Comparison of ENCODE assay signal across 1 cellular context in the genomic region with DNA sequence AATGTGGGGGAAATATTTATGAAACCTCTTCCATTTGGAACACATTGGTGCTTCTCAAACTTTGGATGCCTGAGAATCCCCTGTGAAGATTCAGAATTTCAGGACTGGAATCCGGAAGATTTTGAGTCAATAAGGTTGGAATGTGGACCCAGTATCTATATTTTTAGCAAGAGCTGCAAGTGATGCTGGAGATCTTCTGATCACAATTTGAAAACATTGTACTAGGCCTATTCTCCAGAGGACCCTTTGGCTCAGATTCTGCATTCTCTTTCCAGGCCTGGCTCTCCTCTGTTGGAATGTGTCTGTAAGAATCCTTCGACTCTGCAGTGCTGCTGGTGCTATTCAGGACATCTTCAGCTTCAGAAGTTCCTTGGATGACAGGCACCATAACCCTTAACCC.
TF ChIP-seq lines count a peak whose summit lies in the region.

No MANE protein-coding gene starts in this region.

TF ChIP-seq in IMR-90, 13 proteins besides CTCF, POLR2A, EP300 and RAD21:
- TF ChIP-seq NFE2L2 (IDR thresholded peaks at IDR 0.05; ENCODE audit: low read depth, low read length) (no peak), RFX5 (IDR thresholded peaks at IDR 0.05; ENCODE audit: low read depth, low read length) (no peak), RCOR1 (IDR thresholded peaks at IDR 0.05; ENCODE audit: insufficient replicate concordance, low read length) (no peak)
